ENCODE assay signal across 10 cellular contexts in the genomic region with DNA sequence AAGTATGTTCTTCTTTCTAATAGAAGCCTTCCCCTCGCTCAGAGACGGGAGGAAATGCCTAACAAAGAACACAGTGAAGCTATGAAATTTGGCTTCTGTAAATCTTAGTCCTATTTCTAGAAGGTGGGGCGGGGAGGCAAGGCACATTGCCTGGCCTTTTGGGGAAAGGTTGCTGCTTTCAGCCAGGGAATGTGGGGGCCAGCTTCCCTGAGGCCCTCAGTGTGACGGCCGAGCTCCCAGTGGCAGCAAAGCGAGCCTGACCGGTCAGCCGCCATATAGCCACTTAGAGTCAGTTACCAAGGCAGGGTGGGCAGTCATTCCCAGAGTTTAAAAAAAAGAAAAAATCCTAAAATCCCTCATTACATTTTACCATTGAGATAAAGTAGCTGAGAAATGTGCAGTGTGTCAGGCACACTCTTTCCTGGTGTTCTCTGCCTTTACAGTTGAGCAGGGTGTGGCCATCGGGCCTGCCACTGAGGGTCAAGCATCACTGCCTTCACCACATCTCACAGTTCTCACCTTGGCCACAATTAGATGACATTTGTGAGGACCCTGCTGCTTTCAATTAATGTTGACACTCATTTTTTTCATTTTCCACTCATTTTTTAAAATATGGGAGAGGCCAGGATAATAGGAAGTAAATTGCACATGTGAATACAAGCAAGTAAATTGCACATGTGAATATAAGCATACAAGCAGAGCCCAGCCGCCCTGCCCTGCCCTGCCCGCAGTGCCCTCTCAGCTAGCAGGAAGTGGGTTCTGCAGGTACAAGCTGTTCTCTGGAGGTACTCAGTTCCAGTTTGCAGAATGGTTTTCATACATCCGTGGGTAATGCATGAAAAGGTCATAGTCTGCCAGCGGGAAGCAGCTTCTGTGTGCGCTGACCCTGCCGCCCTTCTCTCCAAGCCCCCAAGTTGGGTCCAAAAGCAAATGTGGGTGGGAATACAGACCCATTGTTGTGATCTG.
DNase-seq lines count a peak whose midpoint lies in the region; ATAC-seq and TF ChIP-seq lines count a peak whose summit lies in the region.
"Had no signal": no experiment of that assay in that cellular context is flagged by ENCODE, and none has a peak within 500 bp of the region (broad histone marks: within the 10 kb centered on the region; RNA-seq: fewer than 3 reads in every experiment).

No MANE protein-coding gene starts in this region.

- peaks cover 0 to 10% (median 0%) of the 10 kb centered on the region in 4 donors for H3K4me1 ChIP-seq in esophagus muscularis mucosa

- H3K4me3 Mint-ChIP-seq in activated CD8-positive, alpha-beta T cell treated with anti-CD3 and anti-CD28 coated beads for 36 hours, result peak overlapping the region; percentile 40
- peak overlapping the region in 1 of 3 experiments; percentile 5 for H3K4me3 Mint-ChIP-seq in nephron

- H3K27ac ChIP-seq in esophagus muscularis mucosa (replicated peaks in 1 of 4), result no peak overlapping the region

- no peaks in the 10 kb centered on the region for H3K27me3 Mint-ChIP-seq in activated CD8-positive, alpha-beta T cell treated with anti-CD3 and anti-CD28 coated beads for 36 hours
- H3K27me3 Mint-ChIP-seq in nephron (ENCODE audit: low read depth), result no peaks in the 10 kb centered on the region

- ATAC-seq in GM18520 (IDR thresholded peaks at IDR 0.05; ENCODE audit: unreplicated experiment) (peak; percentile 85), HG02763 (IDR thresholded peaks at IDR 0.05; ENCODE audit: unreplicated experiment) (peak; percentile 56), HG03045 (IDR thresholded peaks at IDR 0.05; ENCODE audit: unreplicated experiment) (no peak)
- peak; percentile 92 for ATAC-seq in activated CD8-positive, alpha-beta T cell treated with anti-CD3 and anti-CD28 coated beads for 36 hours

- intact Hi-C loops in activated CD8-positive, alpha-beta T cell treated with anti-CD3 and anti-CD28 coated beads for 36 hours (cut with micrococcal nuclease), result no loop called here
- intact Hi-C loops in esophagus muscularis mucosa (cut with DNase I), result no loop called here

- in situ Hi-C loops in ACHN (cut with HindIII; ENCODE audit: low pct_ligation_motif_present, low pct_unique_long_range_greater_than_20kb, low sequenced_read_pairs), result no loop called here

- no peaks in the 10 kb centered on the region for H3K9me3 Mint-ChIP-seq in activated CD8-positive, alpha-beta T cell treated with anti-CD3 and anti-CD28 coated beads for 36 hours
- H3K9me3 Mint-ChIP-seq in nephron, result no peaks in the 10 kb centered on the region

- TF ChIP-seq CTCF in activated CD8-positive, alpha-beta T cell treated with anti-CD3 and anti-CD28 coated beads for 36 hours (IDR thresholded peaks at IDR 0.05), result no peak
- TF ChIP-seq CTCF in nephron (IDR thresholded peaks at IDR 0.05; ENCODE audit: unreplicated experiment in 3 of 3) (no peak), esophagus muscularis mucosa (IDR thresholded peaks at IDR 0.05) (no peak)

- peaks cover 29% of the 10 kb centered on the region for H3K4me1 Mint-ChIP-seq in activated CD8-positive, alpha-beta T cell treated with anti-CD3 and anti-CD28 coated beads for 36 hours (ENCODE audit: low read depth)
- peaks cover 59% of the 10 kb centered on the region for H3K4me1 Mint-ChIP-seq in nephron

- no peaks in the 10 kb centered on the region for H3K36me3 Mint-ChIP-seq in activated CD8-positive, alpha-beta T cell treated with anti-CD3 and anti-CD28 coated beads for 36 hours (ENCODE audit: low read depth)
- H3K36me3 Mint-ChIP-seq in nephron (ENCODE audit: low read depth), result peaks cover 67% of the 10 kb centered on the region

- H3K36me3 ChIP-seq in esophagus muscularis mucosa, result peaks cover 10 to 39% (median 28%) of the 10 kb centered on the region in 4 donors

- no peak for TF ChIP-seq EP300 in esophagus muscularis mucosa (IDR thresholded peaks at IDR 0.05)

- no peak for TF ChIP-seq POLR2A in esophagus muscularis mucosa (IDR thresholded peaks at IDR 0.05; ENCODE audit: low read depth)

- peak overlapping the region; percentile 49 for H3K27ac Mint-ChIP-seq in activated CD8-positive, alpha-beta T cell treated with anti-CD3 and anti-CD28 coated beads for 36 hours
- H3K27ac Mint-ChIP-seq in nephron, result peak overlapping the region; percentile 50 to 98 (median 94)

- peak; percentile 62 for DNase-seq in activated CD8-positive, alpha-beta T cell treated with anti-CD3 and anti-CD28 coated beads for 36 hours
- DNase-seq in esophagus muscularis mucosa (ENCODE audit: extremely low spot score) (no peak), NCI-H510A treated with DMSO at 0.1 percent for 48 hours (lab: John Stamatoyannopoulos, UW) (no peak), ACHN (no peak)
- DNase-seq: erythroblast, Kasumi-1 had no signal

- WGBS in esophagus muscularis mucosa, result 90% methylated on average over 15 of the region's 15 CpGs

- POLR2A ChIA-PET in activated CD8-positive, alpha-beta T cell treated with anti-CD3 and anti-CD28 coated beads for 36 hours (lab: Charles Lee), result no interaction called here

- H3K27me3 ChIP-seq in esophagus muscularis mucosa, result no peaks in the 10 kb centered on the region

- H3K9me3 ChIP-seq in esophagus muscularis mucosa, result no peaks in the 10 kb centered on the region

- H3K4me3 ChIP-seq in esophagus muscularis mucosa, result no peak overlapping the region

- CTCF ChIA-PET in activated CD8-positive, alpha-beta T cell treated with anti-CD3 and anti-CD28 coated beads for 36 hours (lab: Charles Lee), result interaction anchor here (1.1 kb wide), 1 partner anchor 18 kb away, joined by 5 read pairs; no protein-coding TSS in a partner anchor
